In genomic region chr22:41511521-41511968, GRCh38 we compare ENCODE assay signal across 19 cellular contexts. TPM values are rescaled to one million over a fixed set of nuclear protein-coding genes. Genes with fewer than 3 reads are reported as not detected.
A peak's percentile ranks its signal among the peaks of the same experiment; 100 is the strongest.
DNase-seq lines count a peak whose midpoint lies in the region; ATAC-seq lines count a peak whose summit lies in the region.
"Had no signal": no experiment of that assay in that cellular context is flagged by ENCODE, and none has a peak within 500 bp of the region (broad histone marks: within the 10 kb centered on the region; RNA-seq: fewer than 3 reads in every experiment).

No MANE protein-coding gene starts in this region.

- 100% methylated on average over 2 of the region's 2 CpGs for WGBS in mesenchymal stem cell

- H3K4me3 ChIP-seq in mesenchymal stem cell (ENCODE audit: insufficient read depth in 1 of 2, low read depth in 1 of 2, low read length in 2 of 2), result no peak overlapping the region
- H3K4me3 ChIP-seq in stomach smooth muscle (ENCODE audit: low read length in 2 of 2), result no peak overlapping the region
- H3K4me3 ChIP-seq in Karpas-422 (ENCODE audit: low read length), result no peak overlapping the region
- H3K4me3 ChIP-seq: upper lobe of left lung had no signal

- H4K8ac ChIP-seq in mesenchymal stem cell (ENCODE audit: low read length), result no peak overlapping the region

- no peak overlapping the region for H3K27ac ChIP-seq in mesenchymal stem cell (ENCODE audit: low read length, poor library complexity, severe bottlenecking)
- peak overlapping the region; percentile 76 for H3K27ac ChIP-seq in stomach smooth muscle (ENCODE audit: low read length)
- no peak overlapping the region for H3K27ac ChIP-seq in Karpas-422 (ENCODE audit: low read length)
- H3K27ac ChIP-seq: upper lobe of left lung had no signal

- 0 out of 2 replicates have a peak, but pooled peaks cover 6% of the 10 kb centered on the region for H4K20me1 ChIP-seq in Karpas-422 (ENCODE audit: insufficient read depth, low read depth, low read length)

- DNase-seq in NCI-H2029 (lab: John Stamatoyannopoulos, UW), result peak; percentile 55
- peak; percentile 75 for DNase-seq in cerebellum (ENCODE audit: low spot score)
- no peak for DNase-seq in mesenchymal stem cell
- no peak for DNase-seq in Karpas-422
- DNase-seq in Ammon's horn (ENCODE audit: low spot score), result no peak
- DNase-seq in stimulated activated naive CD4-positive, alpha-beta T cell treated with Interleukin-2 at 50 U/mL for 16 hours (lab: John Stamatoyannopoulos, UW), result no peak
- DNase-seq: activated CD4-positive, alpha-beta memory T cell treated with anti-CD3 and anti-CD28 coated beads for 36 hours; activated naive CD8-positive, alpha-beta T cell treated with anti-CD3 and anti-CD28 coated beads, Interleukin-2, amount 50 U/mL, for 24 hours; activated T-cell treated with anti-CD3 and anti-CD28 coated beads, Interleukin-2, amount 50 U/mL, for 48 hours; cortex of kidney; glutamatergic neuron; IMR-90; NCI-H2171 treated with DMSO at 0.1 percent for 48 hours; small intestine; stimulated activated CD4-positive, alpha-beta T cell treated with anti-CD3 and anti-CD28 coated beads, Interleukin-4, amount 100 ng/mL, for 4 hours; upper lobe of left lung had no signal

- H2BK15ac ChIP-seq in mesenchymal stem cell (ENCODE audit: low read depth, poor library complexity, severe bottlenecking), result no peak overlapping the region

- H3K79me1 ChIP-seq in mesenchymal stem cell (replicated peaks; ENCODE audit: low read length, poor library complexity, severe bottlenecking), result peaks cover 56% of the 10 kb centered on the region

- H3K79me2 ChIP-seq in Karpas-422 (ENCODE audit: low read length), result peaks cover 20% of the 10 kb centered on the region; the same call in 1 of the 2 replicates

- ATAC-seq in GM21737 (IDR thresholded peaks at IDR 0.05; ENCODE audit: unreplicated experiment), result no peak
- ATAC-seq: activated naive CD8-positive, alpha-beta T cell treated with anti-CD3 and anti-CD28 coated beads, Interleukin-2, amount 50 U/mL, for 24 hours had no signal

- H3K9me3 ChIP-seq in mesenchymal stem cell (ENCODE audit: control insufficient read depth, low read length) (no peaks in the 10 kb centered on the region), stomach smooth muscle (ENCODE audit: control insufficient read depth in 2 of 2, low read length in 2 of 2) (no peaks in the 10 kb centered on the region), Karpas-422 (ENCODE audit: low read length) (no peaks in the 10 kb centered on the region)
- H3K9me3 ChIP-seq: upper lobe of left lung had no signal

- H3K4me2 ChIP-seq in mesenchymal stem cell (ENCODE audit: low read length, poor library complexity, severe bottlenecking), result no peak overlapping the region
- H3K4me2 ChIP-seq in Karpas-422 (ENCODE audit: low read depth, low read length, poor library complexity, severe bottlenecking), result no peak overlapping the region

- H3K36me3 ChIP-seq in mesenchymal stem cell (ENCODE audit: control insufficient read depth in 1 of 2, insufficient read depth in 2 of 2, low read depth in 1 of 2, low read length in 2 of 2) (peaks cover 57 to 66% of the 10 kb centered on the region in 2 experiments), stomach smooth muscle (ENCODE audit: control insufficient read depth in 2 of 2, insufficient read depth in 2 of 2, low read length in 2 of 2) (peaks cover 60 to 62% of the 10 kb centered on the region in 2 donors), Karpas-422 (ENCODE audit: insufficient read depth, low read length) (peaks cover 18% of the 10 kb centered on the region; the same call in 1 of the 2 replicates)

- H3K4ac ChIP-seq in mesenchymal stem cell (ENCODE audit: low read depth in 1 of 2, low read length in 2 of 2), result no peak overlapping the region

- no peak overlapping the region for H3K18ac ChIP-seq in mesenchymal stem cell (ENCODE audit: low read depth in 1 of 2, low read length in 2 of 2)

- H2BK12ac ChIP-seq in mesenchymal stem cell (ENCODE audit: low read length in 2 of 2), result no peak overlapping the region

- H3K9ac ChIP-seq in mesenchymal stem cell (ENCODE audit: low read length) (peak overlapping the region; percentile 11), stomach smooth muscle (ENCODE audit: low read length in 2 of 2) (no peak overlapping the region), Karpas-422 (ENCODE audit: low read length) (no peak overlapping the region)

- no peak overlapping the region for H2BK120ac ChIP-seq in mesenchymal stem cell (ENCODE audit: low read depth, low read length)

- H2AK5ac ChIP-seq in mesenchymal stem cell (ENCODE audit: low read length, severe bottlenecking), result peak overlapping the region; percentile 20

- no peak overlapping the region for H4K91ac ChIP-seq in mesenchymal stem cell (ENCODE audit: low read length)

- no peaks in the 10 kb centered on the region for H3K27me3 ChIP-seq in mesenchymal stem cell (ENCODE audit: control insufficient read depth in 1 of 2, insufficient read depth in 1 of 2, low read length in 2 of 2)
- H3K27me3 ChIP-seq in stomach smooth muscle (ENCODE audit: control insufficient read depth in 1 of 2, insufficient read depth in 2 of 2, low read length in 2 of 2), result no peaks in the 10 kb centered on the region
- H3K27me3 ChIP-seq in Karpas-422 (ENCODE audit: low read length), result no peaks in the 10 kb centered on the region
- H3K27me3 ChIP-seq: upper lobe of left lung had no signal

- H3K4me1 ChIP-seq in mesenchymal stem cell (ENCODE audit: control insufficient read depth, insufficient read depth, low read depth, low read length) (peaks cover 32% of the 10 kb centered on the region), stomach smooth muscle (ENCODE audit: control insufficient read depth, insufficient read depth, low read length) (peaks cover 46% of the 10 kb centered on the region), Karpas-422 (ENCODE audit: low read length) (peaks cover 23% of the 10 kb centered on the region)
- H3K4me1 ChIP-seq: upper lobe of left lung had no signal

- H2AFZ ChIP-seq in mesenchymal stem cell (ENCODE audit: low read depth, low read length) (no peak overlapping the region), Karpas-422 (ENCODE audit: low read length) (no peak overlapping the region)

- no peak overlapping the region for H2BK5ac ChIP-seq in mesenchymal stem cell (ENCODE audit: low read depth, low read length, poor library complexity, severe bottlenecking)

- H3K23ac ChIP-seq in mesenchymal stem cell (ENCODE audit: low read length in 2 of 2), result no peak overlapping the region

- no peak overlapping the region for H3K14ac ChIP-seq in mesenchymal stem cell (ENCODE audit: low read length in 2 of 2)

- no peaks in the 10 kb centered on the region for H3K9me2 ChIP-seq in Karpas-422 (replicated peaks; ENCODE audit: insufficient read depth, low read length)

RNA-seq across cellular contexts. Expression of gene POLR3H, which starts 32.7 kb away (rescaled TPM):
- total RNA-seq in cerebellum, result 24.4 TPM
- 26.7 TPM for polyA plus RNA-seq in mesenchymal stem cell (2013, experiment 1 of 2)
- polyA plus RNA-seq in mesenchymal stem cell (2013, experiment 2 of 2), result 27.9 TPM
- 13.2 and 17.1 TPM in 2 replicates for total RNA-seq in Karpas-422 (2014; rRNA removed; shearing (Covaris generic); ENCODE audit: low replicate concordance)

RNA-seq across cellular contexts. Expression of gene ACO2, which starts 42.6 kb away (rescaled TPM):
- 64.5 TPM for total RNA-seq in cerebellum
- 46.6 TPM for polyA plus RNA-seq in mesenchymal stem cell (2013, experiment 1 of 2)
- polyA plus RNA-seq in mesenchymal stem cell (2013, experiment 2 of 2), result 46.8 TPM
- 67.7 and 102 TPM in 2 replicates for total RNA-seq in Karpas-422 (2014; rRNA removed; shearing (Covaris generic); ENCODE audit: low replicate concordance)

RNA-seq across cellular contexts. Expression of gene PHF5A, which starts 43.1 kb away (rescaled TPM):
- total RNA-seq in cerebellum, result 31.0 TPM
- polyA plus RNA-seq in mesenchymal stem cell (2013, experiment 1 of 2), result 26.6 TPM
- 26.3 TPM for polyA plus RNA-seq in mesenchymal stem cell (2013, experiment 2 of 2)
- 43.2 and 90.3 TPM in 2 replicates for total RNA-seq in Karpas-422 (2014; rRNA removed; shearing (Covaris generic); ENCODE audit: low replicate concordance)

RNA-seq across cellular contexts. Expression of gene CSDC2, which starts 49.3 kb away (rescaled TPM):
- 9.1 TPM for total RNA-seq in cerebellum
- 2.4 TPM for polyA plus RNA-seq in mesenchymal stem cell (2013, experiment 1 of 2)
- 2.5 TPM for polyA plus RNA-seq in mesenchymal stem cell (2013, experiment 2 of 2)
- total RNA-seq in Karpas-422 (2014; rRNA removed; shearing (Covaris generic); ENCODE audit: low replicate concordance), result not detected in 2 replicates
- total RNA-seq: activated CD4-positive, alpha-beta memory T cell treated with anti-CD3 and anti-CD28 coated beads for 36 hours; RPMI7951 had no signal

Comparison
In these comparisons a context has a peak if more than half of its experiments do, and no peak if none do; other contexts are left out.
1. DNase-seq: peak in NCI-H2029 (single experiment) and cerebellum (single experiment); none in mesenchymal stem cell (single experiment), Karpas-422 (single experiment), Ammon's horn (single experiment) and stimulated activated naive CD4-positive, alpha-beta T cell treated with Interleukin-2 at 50 U/mL for 16 hours (single experiment).